In genomic region chr2:73291093-73291460, GRCh38 we compare ENCODE assay signal across 9 cellular contexts. TPM values are rescaled to one million over a fixed set of nuclear protein-coding genes. Genes with fewer than 3 reads are reported as not detected.
A peak's percentile ranks its signal among the peaks of the same experiment; 100 is the strongest.
DNase-seq lines count a peak whose midpoint lies in the region; ATAC-seq, FAIRE-seq and TF ChIP-seq lines count a peak whose summit lies in the region.
"Had no signal": no experiment of that assay in that cellular context is flagged by ENCODE, and none has a peak within 500 bp of the region (broad histone marks: within the 10 kb centered on the region; RNA-seq: fewer than 3 reads in every experiment).

No MANE protein-coding gene starts in this region.

- H3K36me3 ChIP-seq in SK-N-MC (ENCODE audit: insufficient read depth, low read length), result no peaks in the 10 kb centered on the region
- no peaks in the 10 kb centered on the region for H3K36me3 ChIP-seq in body of pancreas (replicated peaks in 1 of 2; ENCODE audit: insufficient read depth in 1 of 2, low read depth in 2 of 2)
- H3K36me3 ChIP-seq in kidney (ENCODE audit: control insufficient read depth in 1 of 2, insufficient read depth in 2 of 2, low read length in 2 of 2), result no peaks in the 10 kb centered on the region

- H3K9ac ChIP-seq in SK-N-MC (ENCODE audit: insufficient read length) (no peak overlapping the region), kidney (ENCODE audit: low read length in 2 of 2) (no peak overlapping the region)

- ATAC-seq in GM21529 (IDR thresholded peaks at IDR 0.05; ENCODE audit: unreplicated experiment) (peak; percentile 26), body of pancreas (no peak)
- no peak for ATAC-seq in stimulated activated effector memory CD8-positive, alpha-beta T cell treated with anti-CD3 and anti-CD28 coated beads, Interleukin-12 subunit alpha, Interleukin-12 subunit beta, amount 100 ng/mL, for 72 hours

- peak overlapping the region; percentile 67 for H3K4me3 Mint-ChIP-seq in stimulated activated effector memory CD8-positive, alpha-beta T cell treated with anti-CD3 and anti-CD28 coated beads, Interleukin-12 subunit alpha, Interleukin-12 subunit beta, amount 100 ng/mL, for 72 hours

- H3K27ac ChIP-seq in SK-N-MC (no peak overlapping the region), body of pancreas (no peak overlapping the region), kidney (ENCODE audit: low read depth in 2 of 2, low read length in 2 of 2) (no peak overlapping the region)
- H3K27ac ChIP-seq: VCaP had no signal

- H3K4me1 ChIP-seq in body of pancreas (peaks cover 28% of the 10 kb centered on the region), kidney (ENCODE audit: control insufficient read depth in 1 of 2, insufficient read depth in 1 of 2, low read depth in 1 of 2, low read length in 2 of 2) (peaks cover 0 to 4% of the 10 kb centered on the region in 2 donors)

- DNase-seq in SK-N-MC (ENCODE audit: low read depth, low spot score), result peak; percentile 20
- DNase-seq in body of pancreas, result peak; percentile 29 to 53 (median 36)
- peak; percentile 86 for DNase-seq in kidney
- DNase-seq in stimulated activated effector memory CD8-positive, alpha-beta T cell treated with anti-CD3 and anti-CD28 coated beads, Interleukin-12 subunit alpha, Interleukin-12 subunit beta, amount 100 ng/mL, for 72 hours (ENCODE audit: low spot score in 2 of 2), result peak; percentile 48 to 77
- DNase-seq in NCI-H2171 treated with DMSO at 0.1 percent for 48 hours (lab: John Stamatoyannopoulos, UW), result no peak
- no peak for DNase-seq in NK-92 treated with Interleukin-12 subunit alpha and Interleukin-12 subunit beta, amount 100 ng/mL, for 24 hours (lab: John Stamatoyannopoulos, UW)
- no peak for DNase-seq in cerebellar cortex (ENCODE audit: low spot score)

- no peaks in the 10 kb centered on the region for H3K9me3 Mint-ChIP-seq in stimulated activated effector memory CD8-positive, alpha-beta T cell treated with anti-CD3 and anti-CD28 coated beads, Interleukin-12 subunit alpha, Interleukin-12 subunit beta, amount 100 ng/mL, for 72 hours

- no peak overlapping the region for H3K27ac Mint-ChIP-seq in stimulated activated effector memory CD8-positive, alpha-beta T cell treated with anti-CD3 and anti-CD28 coated beads, Interleukin-12 subunit alpha, Interleukin-12 subunit beta, amount 100 ng/mL, for 72 hours

- intact Hi-C loops in body of pancreas (cut with DNase I) (no loop called here), kidney (cut with DNase I) (no loop called here)

- no peaks in the 10 kb centered on the region for H3K36me3 Mint-ChIP-seq in stimulated activated effector memory CD8-positive, alpha-beta T cell treated with anti-CD3 and anti-CD28 coated beads, Interleukin-12 subunit alpha, Interleukin-12 subunit beta, amount 100 ng/mL, for 72 hours

- peaks cover 0 to 29% of the 10 kb centered on the region in 2 donors for H3K27me3 ChIP-seq in body of pancreas

- no peak for TF ChIP-seq CTCF in body of pancreas (IDR thresholded peaks at IDR 0.05)
- TF ChIP-seq CTCF in kidney (IDR thresholded peaks at IDR 0.05; ENCODE audit: borderline replicate concordance, extremely low read depth, insufficient read depth), result no peak

- H3K9me3 ChIP-seq in SK-N-MC (ENCODE audit: low read depth, low read length) (no peaks in the 10 kb centered on the region), body of pancreas (no peaks in the 10 kb centered on the region), kidney (ENCODE audit: control insufficient read depth in 1 of 2, low read length in 2 of 2) (no peaks in the 10 kb centered on the region)

- no peak for TF ChIP-seq POLR2A in body of pancreas (IDR thresholded peaks at IDR 0.05)

- WGBS in body of pancreas, 2 donors, result 5 to 6% methylated on average over 32 to 34 of the region's 34 CpGs

- no peak for FAIRE-seq in kidney (lab: Jason Lieb, UNC)

- peaks cover 10% of the 10 kb centered on the region for H3K4me1 Mint-ChIP-seq in stimulated activated effector memory CD8-positive, alpha-beta T cell treated with anti-CD3 and anti-CD28 coated beads, Interleukin-12 subunit alpha, Interleukin-12 subunit beta, amount 100 ng/mL, for 72 hours

- H3K4me3 ChIP-seq in SK-N-MC, result peak overlapping the region; percentile 55
- H3K4me3 ChIP-seq in body of pancreas, result no peak overlapping the region
- H3K4me3 ChIP-seq in kidney (ENCODE audit: low read length in 2 of 2), result no peak overlapping the region

RNA-seq across cellular contexts. Expression of gene EGR4, which starts 2.3 kb away (rescaled TPM):
- not detected for total RNA-seq in body of pancreas
- total RNA-seq in kidney, result not detected
- polyA plus RNA-seq in kidney (ENCODE audit: insufficient read depth, low read depth, low replicate concordance), result not detected

RNA-seq across cellular contexts. Expression of gene FBXO41, which starts 6.8 kb away (rescaled TPM):
- 10 to 100 TPM in 1 of 2 donors, 1 to 10 TPM in 1; 4.3 to 11.2 TPM for total RNA-seq in body of pancreas
- total RNA-seq in kidney, result 5.2 TPM
- 0.49 TPM for polyA plus RNA-seq in kidney (ENCODE audit: insufficient read depth, low read depth, low replicate concordance)

RNA-seq across cellular contexts. Expression of gene CCT7, which starts 57.0 kb away (rescaled TPM):
- total RNA-seq in body of pancreas (10 to 100 TPM; 88.7 to 92.3 TPM), kidney (164 TPM)
- 173 TPM for polyA plus RNA-seq in kidney (ENCODE audit: insufficient read depth, low read depth, low replicate concordance)

RNA-seq across cellular contexts. Expression of gene PRADC1, which starts 58.0 kb away (rescaled TPM):
- total RNA-seq in body of pancreas (10 to 100 TPM; 11.7 to 21.4 TPM), kidney (16.1 TPM)
- polyA plus RNA-seq in kidney (ENCODE audit: insufficient read depth, low read depth, low replicate concordance), result 57.7 TPM

Comparison
In these comparisons a context has a peak if more than half of its experiments do, and no peak if none do; other contexts are left out.
1. DNase-seq: peak in SK-N-MC (single experiment), body of pancreas (4 of 4), kidney (single experiment) and stimulated activated effector memory CD8-positive, alpha-beta T cell treated with anti-CD3 and anti-CD28 coated beads, Interleukin-12 subunit alpha, Interleukin-12 subunit beta, amount 100 ng/mL, for 72 hours (2 of 2); none in NCI-H2171 treated with DMSO at 0.1 percent for 48 hours (single experiment), NK-92 treated with Interleukin-12 subunit alpha and Interleukin-12 subunit beta, amount 100 ng/mL, for 24 hours (single experiment) and cerebellar cortex (single experiment).